ENCODE assay signal across 19 cellular contexts in the genomic region with DNA sequence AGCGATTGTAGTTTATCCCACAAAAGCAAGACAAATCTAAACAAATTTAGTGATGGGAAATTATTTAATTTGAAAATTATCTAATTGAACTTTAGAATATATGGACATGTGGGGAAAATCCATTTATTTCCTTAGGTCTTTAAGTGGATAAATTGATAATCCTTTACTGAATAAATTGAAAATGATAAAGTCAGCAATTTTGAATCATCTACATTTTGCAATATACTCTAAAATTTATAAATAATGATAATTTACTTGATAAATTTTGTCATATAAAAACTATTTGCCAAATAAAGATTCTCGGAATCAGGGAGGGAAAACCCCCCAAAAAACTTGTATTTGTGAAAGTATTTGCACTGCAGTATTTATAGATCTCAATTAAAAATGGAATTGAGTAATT.
DNase-seq lines count a peak whose midpoint lies in the region; ATAC-seq, FAIRE-seq and TF ChIP-seq lines count a peak whose summit lies in the region.
"Had no signal": no experiment of that assay in that cellular context is flagged by ENCODE, and none has a peak within 500 bp of the region (broad histone marks: within the 10 kb centered on the region; RNA-seq: fewer than 3 reads in every experiment).

No MANE protein-coding gene starts in this region.

- TF ChIP-seq CTCF in A549 (IDR thresholded peaks at IDR 0.05) (no peak), IMR-90 (conservative IDR thresholded peaks at IDR 0.05; ENCODE audit: low read depth, low read length) (no peak), K562 (IDR thresholded peaks at IDR 0.05 in 2 of 3, conservative IDR thresholded peaks at IDR 0.05 in 1 of 3; ENCODE audit: insufficient read depth in 2 of 3, low read depth in 1 of 3, low read length in 3 of 3) (no peak), lower leg skin (IDR thresholded peaks at IDR 0.05) (no peak)

- no peak for TF ChIP-seq RAD21 in A549 (conservative IDR thresholded peaks at IDR 0.05 in 1 of 2, IDR thresholded peaks at IDR 0.05 in 1 of 2)
- TF ChIP-seq RAD21 in IMR-90 (IDR thresholded peaks at IDR 0.05; ENCODE audit: low read length): no peak
- TF ChIP-seq RAD21 in K562 (CRISPR knock-in tag; conservative IDR thresholded peaks at IDR 0.05 in 1 of 2, IDR thresholded peaks at IDR 0.05 in 1 of 2): no peak

- in situ Hi-C loops in IMR-90 (cut with MboI; ENCODE audit: low sequenced_read_pairs) (no loop called here), K562 (cut with MboI) (no loop called here)

- no peak overlapping the region for H2BK12ac ChIP-seq in trophoblast cell (ENCODE audit: low read length)

- TF ChIP-seq EP300 in A549 (IDR thresholded peaks at IDR 0.05) (no peak), K562 (IDR thresholded peaks at IDR 0.05; ENCODE audit: low read length) (no peak)

- H2BK20ac ChIP-seq in IMR-90 (ENCODE audit: low read depth, low read length): no peak overlapping the region

- no peaks in the 10 kb centered on the region for H3K27me3 ChIP-seq in IMR-90 (ENCODE audit: control insufficient read depth, insufficient read depth, low read length)
- H3K27me3 ChIP-seq in K562 (ENCODE audit: control insufficient read depth in 2 of 2, insufficient read depth in 2 of 2, low read length in 2 of 2): no peaks in the 10 kb centered on the region
- H3K27me3 ChIP-seq in trophoblast cell (ENCODE audit: insufficient read depth, low read length): no peaks in the 10 kb centered on the region
- H3K27me3 ChIP-seq: BLaER1 treated with 17β-estradiol and CSF1 and Interleukin-3, amounts not matched to agents 10 nM and 100 nM had no signal

- dilution Hi-C loops in IMR-90 (cut with HindIII; ENCODE audit: low sequenced_read_pairs, unreplicated experiment): no loop called here

- H3K4ac ChIP-seq in IMR-90 (ENCODE audit: low read depth, low read length): no peak overlapping the region
- H3K4ac ChIP-seq in trophoblast cell (ENCODE audit: low read depth, low read length): no peak overlapping the region

- H3K9me1 ChIP-seq in IMR-90 (ENCODE audit: insufficient read depth, low read length) (no peaks in the 10 kb centered on the region), K562 (ENCODE audit: control insufficient read depth, insufficient read depth, low read length) (no peaks in the 10 kb centered on the region)

- no peak for ATAC-seq in A549
- no peak for ATAC-seq in IMR-90 (ENCODE audit: low read depth)
- no peak for ATAC-seq in K562
- ATAC-seq: CD8-positive, alpha-beta T cell had no signal

- H2AK5ac ChIP-seq in IMR-90 (ENCODE audit: low read depth, low read length) (no peak overlapping the region), trophoblast cell (ENCODE audit: low read length) (no peak overlapping the region)

- H3K23ac ChIP-seq in IMR-90 (ENCODE audit: low read depth, low read length) (no peak overlapping the region), trophoblast cell (ENCODE audit: low read length) (no peak overlapping the region)

- POLR2A ChIA-PET in A549 (lab: Yijun Ruan, JAX) (no interaction called here), IMR-90 (lab: Charles Lee; ENCODE audit: unreplicated experiment) (no interaction called here), K562 (lab: Yijun Ruan, JAX) (no interaction called here)

- no peaks in the 10 kb centered on the region for H3K4me1 ChIP-seq in A549
- no peaks in the 10 kb centered on the region for H3K4me1 ChIP-seq in IMR-90 (ENCODE audit: control insufficient read depth, insufficient read depth, low read length)
- H3K4me1 ChIP-seq in K562 (replicated peaks in 1 of 2; ENCODE audit: control insufficient read depth in 2 of 2, insufficient read depth in 2 of 2, low read length in 2 of 2): no peaks in the 10 kb centered on the region
- H3K4me1 ChIP-seq in trophoblast cell (ENCODE audit: control insufficient read depth in 1 of 2, insufficient read depth in 2 of 2, low read length in 2 of 2): no peaks in the 10 kb centered on the region
- H3K4me1 ChIP-seq: BLaER1 treated with 17β-estradiol and CSF1 and Interleukin-3, amounts not matched to agents 10 nM and 100 nM; Caco-2 had no signal

- no peak overlapping the region for H4K8ac ChIP-seq in IMR-90 (ENCODE audit: low read depth in 2 of 2, low read length in 2 of 2)
- no peak overlapping the region for H4K8ac ChIP-seq in trophoblast cell (ENCODE audit: low read depth, low read length)

- no peak overlapping the region for H2AFZ ChIP-seq in IMR-90 (replicated peaks; ENCODE audit: low read length, poor library complexity)
- no peak overlapping the region for H2AFZ ChIP-seq in K562 (ENCODE audit: low read depth, low read length)
- no peak overlapping the region for H2AFZ ChIP-seq in trophoblast cell (ENCODE audit: insufficient read depth, low read length, poor library complexity)

- CTCF ChIA-PET in A549 (lab: Yijun Ruan, JAX) (no interaction called here), IMR-90 (lab: Yijun Ruan, JAX) (no interaction called here), K562 (lab: Yijun Ruan, JAX; ENCODE audit: low intra/inter-chr PET ratio) (no interaction called here)

- H3K9ac ChIP-seq in IMR-90 (ENCODE audit: low read depth, low read length) (no peak overlapping the region), K562 (ENCODE audit: insufficient read depth in 1 of 2, low read depth in 2 of 2, low read length in 2 of 2) (no peak overlapping the region), trophoblast cell (ENCODE audit: low read length) (no peak overlapping the region)
- H3K9ac ChIP-seq: BLaER1 treated with 17β-estradiol and CSF1 and Interleukin-3, amounts not matched to agents 10 nM and 100 nM had no signal

- H3K4me2 ChIP-seq in A549 (no peak overlapping the region), IMR-90 (ENCODE audit: low read depth, low read length) (no peak overlapping the region), K562 (ENCODE audit: insufficient read depth, low read length) (no peak overlapping the region), trophoblast cell (ENCODE audit: low read length) (no peak overlapping the region)
- H3K4me2 ChIP-seq: BLaER1 treated with 17β-estradiol and CSF1 and Interleukin-3, amounts not matched to agents 10 nM and 100 nM had no signal

- H3K14ac ChIP-seq in IMR-90 (replicated peaks; ENCODE audit: low read depth, low read length) (no peak overlapping the region), trophoblast cell (ENCODE audit: low read length) (no peak overlapping the region)

- H2BK5ac ChIP-seq in IMR-90 (ENCODE audit: low read depth, low read length, poor library complexity, severe bottlenecking) (no peak overlapping the region), trophoblast cell (ENCODE audit: low read depth, low read length, poor library complexity) (no peak overlapping the region)

- intact Hi-C loops in IMR-90 (cut with micrococcal nuclease): no loop called here
- intact Hi-C loops in K562 (cut with micrococcal nuclease): no loop called here
- intact Hi-C loops in lower leg skin (cut with DNase I; ENCODE audit: low total_unique reads): no loop called here

- H3K79me2 ChIP-seq in K562 (ENCODE audit: control insufficient read depth, insufficient read depth, low read length) (no peaks in the 10 kb centered on the region), trophoblast cell (ENCODE audit: control insufficient read depth, insufficient read depth, low read length, poor library complexity) (no peaks in the 10 kb centered on the region)

- H3K36me3 ChIP-seq in IMR-90 (ENCODE audit: control insufficient read depth, insufficient read depth, low read length) (no peaks in the 10 kb centered on the region), K562 (ENCODE audit: control insufficient read depth, insufficient read depth, low read length) (no peaks in the 10 kb centered on the region), trophoblast cell (ENCODE audit: control insufficient read depth in 1 of 2, insufficient read depth in 2 of 2, low read length in 2 of 2) (no peaks in the 10 kb centered on the region)
- H3K36me3 ChIP-seq: BLaER1 treated with 17β-estradiol and CSF1 and Interleukin-3, amounts not matched to agents 10 nM and 100 nM had no signal

- H4K20me1 ChIP-seq in IMR-90 (ENCODE audit: insufficient read depth, low read length): no peaks in the 10 kb centered on the region
- no peaks in the 10 kb centered on the region for H4K20me1 ChIP-seq in K562 (replicated peaks; ENCODE audit: control insufficient read depth, insufficient read depth, low read length)
- H4K20me1 ChIP-seq: BLaER1 treated with 17β-estradiol and CSF1 and Interleukin-3, amounts not matched to agents 10 nM and 100 nM had no signal

- BruUV-seq in IMR-90 (replicated peaks; lab: Mats Ljungman, UMichigan) (no TSS peak), K562 (replicated peaks; lab: Mats Ljungman, UMichigan) (no TSS peak)

- no peak overlapping the region for H2AK9ac ChIP-seq in IMR-90 (replicated peaks; ENCODE audit: low read depth, low read length, poor library complexity)

- H3K56ac ChIP-seq in IMR-90 (ENCODE audit: extremely low read depth, insufficient read depth, low read length): no peak overlapping the region

- H4K91ac ChIP-seq in IMR-90 (ENCODE audit: insufficient read depth, low read depth, low read length): no peak overlapping the region
- H4K91ac ChIP-seq in trophoblast cell (ENCODE audit: low read depth, low read length): no peak overlapping the region

- FAIRE-seq in A549 (lab: Jason Lieb, UNC) (no peak), K562 (lab: Jason Lieb, UNC) (no peak)
- FAIRE-seq: D721Med, GM12891, GM19239 had no signal

- no peak overlapping the region for H3K4me3 ChIP-seq in A549
- H3K4me3 ChIP-seq in IMR-90 (ENCODE audit: insufficient read depth, low read depth, low read length): no peak overlapping the region
- H3K4me3 ChIP-seq in K562: no peak overlapping the region
- no peak overlapping the region for H3K4me3 ChIP-seq in lower leg skin (ENCODE audit: low read depth, poor library complexity, severe bottlenecking)
- no peak overlapping the region for H3K4me3 ChIP-seq in trophoblast cell (ENCODE audit: low read depth, low read length)
- H3K4me3 ChIP-seq: BLaER1 treated with 17β-estradiol and CSF1 and Interleukin-3, amounts not matched to agents 10 nM and 100 nM had no signal

- DNase-seq in A549 (ENCODE audit: low read depth in 1 of 2, low spot score in 1 of 2): no peak
- no peak for DNase-seq in IMR-90
- no peak for DNase-seq in K562 (ENCODE audit: extremely low read depth in 1 of 4, low spot score in 3 of 4)
- no peak for DNase-seq in NCI-H526 treated with DMSO at 0.1 percent for 48 hours (lab: John Stamatoyannopoulos, UW)
- DNase-seq in lower leg skin (ENCODE audit: low spot score in 2 of 2): no peak
- DNase-seq in trophoblast cell: no peak
- DNase-seq: 8988T; AML-193; Caco-2; Calu3; CD4-positive, alpha-beta T cell; CD8-positive, alpha-beta T cell; DMS79 treated with DMSO at 0.1 percent for 48 hours; GF-D8 had no signal

- H3K79me1 ChIP-seq in IMR-90 (ENCODE audit: low read depth in 1 of 2, low read length in 2 of 2): no peaks in the 10 kb centered on the region
- no peaks in the 10 kb centered on the region for H3K79me1 ChIP-seq in trophoblast cell (ENCODE audit: low read length)

- H2BK15ac ChIP-seq in IMR-90 (ENCODE audit: low read depth, low read length): no peak overlapping the region

- H2BK120ac ChIP-seq in IMR-90 (ENCODE audit: low read depth, low read length) (no peak overlapping the region), trophoblast cell (ENCODE audit: insufficient read depth, low read length, poor library complexity) (no peak overlapping the region)

- no peak overlapping the region for H3K18ac ChIP-seq in IMR-90 (ENCODE audit: low read depth, low read length)
- H3K18ac ChIP-seq in trophoblast cell (ENCODE audit: low read length): no peak overlapping the region

- H4K5ac ChIP-seq in IMR-90 (ENCODE audit: low read depth, low read length): no peak overlapping the region

- no peaks in the 10 kb centered on the region for H3K9me3 ChIP-seq in A549
- no peaks in the 10 kb centered on the region for H3K9me3 ChIP-seq in IMR-90 (ENCODE audit: control insufficient read depth, insufficient read depth, low read length)
- H3K9me3 ChIP-seq in K562 (replicated peaks; ENCODE audit: control insufficient read depth, insufficient read depth, low read depth, low read length): no peaks in the 10 kb centered on the region
- H3K9me3 ChIP-seq in trophoblast cell (ENCODE audit: insufficient read depth, low read depth, low read length): peaks cover 6% of the 10 kb centered on the region

- TF ChIP-seq POLR2A in A549 (IDR thresholded peaks at IDR 0.05; ENCODE audit: low read length): no peak
- TF ChIP-seq POLR2A in IMR-90 (IDR thresholded peaks at IDR 0.05; ENCODE audit: low read depth, low read length): no peak
- no peak for TF ChIP-seq POLR2A in K562 (conservative IDR thresholded peaks at IDR 0.05)
- TF ChIP-seq POLR2A in lower leg skin (IDR thresholded peaks at IDR 0.05): no peak

- H3K27ac ChIP-seq in A549 (no peak overlapping the region), IMR-90 (ENCODE audit: insufficient read depth, low read length) (no peak overlapping the region), K562 (ENCODE audit: extremely low read depth, low read depth, low read length) (no peak overlapping the region), trophoblast cell (ENCODE audit: low read depth, low read length) (no peak overlapping the region)
- H3K27ac ChIP-seq: BLaER1 treated with 17β-estradiol and CSF1 and Interleukin-3, amounts not matched to agents 10 nM and 100 nM; C4-2B had no signal

- H4K12ac ChIP-seq in trophoblast cell (ENCODE audit: low read depth, low read length): no peak overlapping the region

- 47% methylated on average over 2 of the region's 2 CpGs for WGBS in A549 (ENCODE audit: missing lambda C conversion rate)
- no CpG with 5 or more reads among the region's 2 CpGs for WGBS in IMR-90 (ENCODE audit: extremely low coverage in 2 of 2, insufficient read length in 1 of 2), 2 experiments
- 0% methylated on average over 2 of the region's 2 CpGs for WGBS in K562 (ENCODE audit: insufficient coverage, low coverage, missing lambda C conversion rate)
- 76 to 82% methylated on average over 2 of the region's 2 CpGs for WGBS in lower leg skin, 2 donors
- no CpG with 5 or more reads among the region's 2 CpGs for WGBS in trophoblast cell (ENCODE audit: extremely low coverage, insufficient coverage, insufficient read length)
